In genomic region chr5:137695651-137696428, GRCh38 we compare ENCODE assay signal across 11 cellular contexts. TPM values are rescaled to one million over a fixed set of nuclear protein-coding genes. Genes with fewer than 3 reads are reported as not detected.
DNase-seq lines count a peak whose midpoint lies in the region; ATAC-seq and TF ChIP-seq lines count a peak whose summit lies in the region.
"Had no signal": no experiment of that assay in that cellular context is flagged by ENCODE, and none has a peak within 500 bp of the region (broad histone marks: within the 10 kb centered on the region; RNA-seq: fewer than 3 reads in every experiment).

No MANE protein-coding gene starts in this region.

- H2AFZ ChIP-seq in PC-3 (ENCODE audit: low read length): no peak overlapping the region

- no peaks in the 10 kb centered on the region for H3F3A ChIP-seq in PC-3 (ENCODE audit: low read length, unreplicated experiment)

- H3K4me1 ChIP-seq in PC-3 (ENCODE audit: insufficient read depth, low read length): no peaks in the 10 kb centered on the region

- POLR2A ChIA-PET in PC-3 (lab: Charles Lee; ENCODE audit: unreplicated experiment): no interaction called here

- no peaks in the 10 kb centered on the region for H3K27me3 ChIP-seq in PC-3 (ENCODE audit: low read length)
- H3K27me3 ChIP-seq: dorsolateral prefrontal cortex had no signal

- no peaks in the 10 kb centered on the region for H4K20me1 ChIP-seq in PC-3 (ENCODE audit: low read length)

- no peaks in the 10 kb centered on the region for H3K9me2 ChIP-seq in PC-3 (replicated peaks; ENCODE audit: low read length)

- CTCF ChIA-PET in PC-3 (lab: Charles Lee): no interaction called here

- TF ChIP-seq CTCF in GM20000 (IDR thresholded peaks at IDR 0.05; ENCODE audit: extremely low read depth, missing control alignments) (no peak), PC-3 (conservative IDR thresholded peaks at IDR 0.05; ENCODE audit: low read depth, low read length) (no peak)

- H3K4me3 ChIP-seq in PC-3 (ENCODE audit: low read length): no peak overlapping the region
- H3K4me3 ChIP-seq: dorsolateral prefrontal cortex had no signal

- H3K79me2 ChIP-seq in PC-3 (ENCODE audit: low read length): no peaks in the 10 kb centered on the region

- no TSS peak for BruUV-seq in PC-3 (replicated peaks; lab: Mats Ljungman, UMichigan)

- peak; percentile 19 for DNase-seq in GM20000 (ENCODE audit: low spot score)
- peak; percentile 90 for DNase-seq in SKM-1 treated with dmso at 0.1 percent for 144 hours (lab: John Stamatoyannopoulos, UW; ENCODE audit: unreplicated experiment)
- peak; percentile 54 for DNase-seq in central memory CD4-positive, alpha-beta T cell
- peak; percentile 83 for DNase-seq in pulmonary artery endothelial cell (ENCODE audit: low read depth, low spot score)
- DNase-seq in PC-3: no peak
- DNase-seq: dorsolateral prefrontal cortex, mesendoderm, NCI-H1105 had no signal

- intact Hi-C loops in PC-3 (cut with micrococcal nuclease): no loop called here

- ATAC-seq in HG03097 (IDR thresholded peaks at IDR 0.05; ENCODE audit: low FRiP score, unreplicated experiment) (no peak), PC-3 (no peak), HG02884 (IDR thresholded peaks at IDR 0.05; ENCODE audit: unreplicated experiment) (no peak), HG03469 (IDR thresholded peaks at IDR 0.05; ENCODE audit: unreplicated experiment) (no peak)

- no peaks in the 10 kb centered on the region for H3K9me3 ChIP-seq in PC-3 (ENCODE audit: low read length)

- H3K4me2 ChIP-seq in PC-3 (ENCODE audit: low read length): no peak overlapping the region

- no peak overlapping the region for H3K27ac ChIP-seq in PC-3 (ENCODE audit: low read length)

- no peaks in the 10 kb centered on the region for H3K36me3 ChIP-seq in PC-3 (ENCODE audit: low read depth, low read length)

- H3K9ac ChIP-seq in PC-3 (ENCODE audit: low read length): no peak overlapping the region

RNA-seq across cellular contexts. Expression of gene KLHL3, which starts 40.0 kb away (rescaled TPM):
- total RNA-seq in pulmonary artery endothelial cell (14.9 and 20.0 TPM in 2 replicates), PC-3 (2014; rRNA removed) (2.9 and 4.0 TPM in 2 replicates)

RNA-seq across cellular contexts. Expression of gene HNRNPA0, which starts 58.3 kb away (rescaled TPM):
- total RNA-seq in pulmonary artery endothelial cell: 20.6 and 22.2 TPM in 2 replicates
- 13.0 and 14.9 TPM in 2 replicates for total RNA-seq in PC-3 (2014; rRNA removed)
